ENCODE assay signal across 1 cellular context in genomic region chr6:168035098-168035660, GRCh38.
TF ChIP-seq lines count a peak whose summit lies in the region.

No MANE protein-coding gene starts in this region.

TF ChIP-seq in A549, 52 proteins besides CTCF, POLR2A, EP300 and RAD21 (continued from another document):
- TF ChIP-seq E2F6 (IDR thresholded peaks at IDR 0.05; ENCODE audit: borderline replicate concordance, low read depth) (peak; percentile 98), NPAS2 (CRISPR knock-in tag; IDR thresholded peaks at IDR 0.05; ENCODE audit: borderline replicate concordance) (no peak), MAX (IDR thresholded peaks at IDR 0.05) (peak; percentile 95), MAFK (IDR thresholded peaks at IDR 0.05; ENCODE audit: partially characterized antibody) (peak; percentile 82), NFE2L2 (conservative IDR thresholded peaks at IDR 0.05; ENCODE audit: low read length) (no peak), HES2 (IDR thresholded peaks at IDR 0.05) (no peak), HOXB5 (CRISPR knock-in tag; IDR thresholded peaks at IDR 0.05) (0 out of 2 replicates have a peak, but pooled peaks have one; percentile 29), FOSL2 (IDR thresholded peaks at IDR 0.05) (no peak), FOSL2 (CRISPR knock-in tag; IDR thresholded peaks at IDR 0.05) (no peak)
